ENCODE assay signal across 1 cellular context in the genomic region with DNA sequence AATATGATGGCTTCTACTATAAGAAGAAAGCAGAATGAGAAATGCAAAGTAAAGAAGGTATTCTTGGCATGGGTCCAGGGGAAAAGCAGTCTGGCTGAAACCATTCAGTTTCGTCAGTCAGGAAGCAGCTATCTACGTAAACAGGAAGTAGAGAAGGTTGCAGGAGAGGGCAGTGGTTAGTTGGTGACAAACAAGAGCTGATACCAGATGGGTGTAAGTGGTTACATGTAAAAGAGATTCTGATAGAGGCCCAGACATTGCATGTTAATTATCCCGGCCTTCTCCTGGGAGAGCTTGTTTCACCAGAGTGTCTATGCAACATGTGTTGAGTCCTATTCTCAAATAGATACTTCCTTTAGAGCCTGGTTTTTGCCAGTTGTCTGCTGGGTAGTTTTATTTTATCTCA.
TF ChIP-seq lines count a peak whose summit lies in the region.

No MANE protein-coding gene starts in this region.

TF ChIP-seq in GM12878, 131 proteins besides CTCF, POLR2A, EP300 and RAD21 (continued from another document):
- TF ChIP-seq, protein P1, sequence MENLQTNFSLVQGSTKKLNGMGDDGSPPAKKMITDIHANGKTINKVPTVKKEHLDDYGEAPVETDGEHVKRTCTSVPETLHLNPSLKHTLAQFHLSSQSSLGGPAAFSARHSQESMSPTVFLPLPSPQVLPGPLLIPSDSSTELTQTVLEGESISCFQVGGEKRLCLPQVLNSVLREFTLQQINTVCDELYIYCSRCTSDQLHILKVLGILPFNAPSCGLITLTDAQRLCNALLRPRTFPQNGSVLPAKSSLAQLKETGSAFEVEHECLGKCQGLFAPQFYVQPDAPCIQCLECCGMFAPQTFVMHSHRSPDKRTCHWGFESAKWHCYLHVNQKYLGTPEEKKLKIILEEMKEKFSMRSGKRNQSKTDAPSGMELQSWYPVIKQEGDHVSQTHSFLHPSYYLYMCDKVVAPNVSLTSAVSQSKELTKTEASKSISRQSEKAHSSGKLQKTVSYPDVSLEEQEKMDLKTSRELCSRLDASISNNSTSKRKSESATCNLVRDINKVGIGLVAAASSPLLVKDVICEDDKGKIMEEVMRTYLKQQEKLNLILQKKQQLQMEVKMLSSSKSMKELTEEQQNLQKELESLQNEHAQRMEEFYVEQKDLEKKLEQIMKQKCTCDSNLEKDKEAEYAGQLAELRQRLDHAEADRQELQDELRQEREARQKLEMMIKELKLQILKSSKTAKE (IDR thresholded peaks at IDR 0.05; ENCODE audit: low read depth, poor library complexity, severe bottlenecking): peak; percentile 34
- peak; percentile 55; the same call in 1 of the 2 replicates for TF ChIP-seq CREM (IDR thresholded peaks at IDR 0.05; ENCODE audit: low read depth)
